Comparison of ENCODE assay signal across 1 cellular context in genomic region chr2:232431705-232432590, GRCh38.
TF ChIP-seq lines count a peak whose summit lies in the region.

No MANE protein-coding gene starts in this region.

TF ChIP-seq in H1, 55 proteins besides CTCF, POLR2A, EP300 and RAD21:
- TF ChIP-seq TEAD4 (IDR thresholded peaks at IDR 0.05; ENCODE audit: low read depth, low read length) (no peak), SRF (IDR thresholded peaks at IDR 0.05; ENCODE audit: low read depth, low read length) (no peak), SP1 (IDR thresholded peaks at IDR 0.05; ENCODE audit: low read depth, low read length) (no peak), NANOG (IDR thresholded peaks at IDR 0.05; ENCODE audit: insufficient read depth, low read depth, low read length, poor library complexity, severe bottlenecking) (no peak), TAF1 (IDR thresholded peaks at IDR 0.05; ENCODE audit: low read depth, low read length) (no peak), BCL11A (IDR thresholded peaks at IDR 0.05; ENCODE audit: low read depth in 2 of 2, low read length in 2 of 2) (no peak), CHD1 (IDR thresholded peaks at IDR 0.05; ENCODE audit: low read depth, low read length) (no peak), RXRA (IDR thresholded peaks at IDR 0.05; ENCODE audit: insufficient read depth, low read depth, low read length) (no peak), SIX5 (IDR thresholded peaks at IDR 0.05; ENCODE audit: low read depth, low read length) (no peak), FOSL1 (IDR thresholded peaks at IDR 0.05; ENCODE audit: insufficient read depth, low read depth, low read length) (no peak), CEBPB (IDR thresholded peaks at IDR 0.05; ENCODE audit: low read depth, low read length) (no peak), MAX (IDR thresholded peaks at IDR 0.05) (no peak), POLR2AphosphoS5 (IDR thresholded peaks at IDR 0.05; ENCODE audit: low read depth, low read length) (no peak), TBP (IDR thresholded peaks at IDR 0.05; ENCODE audit: low read depth, low read length) (no peak), TCF12 (IDR thresholded peaks at IDR 0.05; ENCODE audit: low read depth, low read length) (no peak), PHF8 (conservative IDR thresholded peaks at IDR 0.05; ENCODE audit: low read depth, low read length) (no peak), CHD2 (IDR thresholded peaks at IDR 0.05; ENCODE audit: low read length) (no peak), KDM4A (IDR thresholded peaks at IDR 0.05; ENCODE audit: low read depth, low read length, severe bottlenecking) (no peak), GTF2F1 (IDR thresholded peaks at IDR 0.05; ENCODE audit: borderline replicate concordance, low read depth, low read length) (no peak), EZH2 (IDR thresholded peaks at IDR 0.05; ENCODE audit: low read depth, low read length, severe bottlenecking) (no peak)
